ENCODE assay signal across 14 cellular contexts in the genomic region with DNA sequence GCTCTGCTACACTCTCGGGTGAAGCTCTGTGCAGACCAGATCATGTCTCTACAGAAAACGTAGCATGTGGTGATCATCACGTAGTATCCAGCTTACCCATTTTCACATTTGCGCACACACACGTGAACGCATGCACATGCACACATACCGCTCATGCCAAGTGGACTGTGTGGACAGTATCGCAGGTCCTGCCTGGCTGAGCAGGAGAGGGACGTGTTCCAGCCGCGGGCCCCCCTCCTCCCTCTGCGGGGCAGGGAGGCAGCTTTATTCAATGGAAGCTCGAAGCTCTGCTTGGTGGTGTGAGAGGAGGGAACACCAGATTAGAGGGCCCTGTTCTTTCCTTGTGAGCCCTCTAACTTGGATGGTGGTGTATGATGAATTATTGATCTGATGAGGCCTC. TPM values are rescaled to one million over a fixed set of nuclear protein-coding genes. Genes with fewer than 3 reads are reported as not detected.
DNase-seq lines count a peak whose midpoint lies in the region; ATAC-seq and TF ChIP-seq lines count a peak whose summit lies in the region.
"Had no signal": no experiment of that assay in that cellular context is flagged by ENCODE, and none has a peak within 500 bp of the region (broad histone marks: within the 10 kb centered on the region; RNA-seq: fewer than 3 reads in every experiment).

No MANE protein-coding gene starts in this region.

- 95% methylated on average over 13 of the region's 13 CpGs for WGBS in esophagus muscularis mucosa
- no CpG with 5 or more reads among the region's 13 CpGs for WGBS in neuronal stem cell (ENCODE audit: extremely low coverage in 2 of 2, insufficient read length in 2 of 2, insufficient replicate concordance in 1 of 2), 2 donors
- 94 to 96% (median 96%) methylated on average over 12 to 13 of the region's 13 CpGs for WGBS in heart left ventricle, 4 donors

- no peak for TF ChIP-seq POLR2A in esophagus muscularis mucosa (IDR thresholded peaks at IDR 0.05; ENCODE audit: low read depth)
- no peak for TF ChIP-seq POLR2A in heart left ventricle (IDR thresholded peaks at IDR 0.05)

- H3K36me3 Mint-ChIP-seq in activated CD4-positive, alpha-beta memory T cell treated with anti-CD3 and anti-CD28 coated beads, Interleukin-2, amount 10 ng/mL, durations not matched to agents 7 days and 5 days (ENCODE audit: low read depth), result no peaks in the 10 kb centered on the region

- no peak for TF ChIP-seq EP300 in esophagus muscularis mucosa (IDR thresholded peaks at IDR 0.05)

- H3K4me1 ChIP-seq in esophagus muscularis mucosa (peaks cover 0 to 5% (median 0%) of the 10 kb centered on the region in 4 donors), neuronal stem cell (ENCODE audit: control insufficient read depth in 2 of 2, insufficient read depth in 1 of 2, low read depth in 1 of 2, low read length in 2 of 2) (peaks cover 0 to 2% of the 10 kb centered on the region in 2 donors), upper lobe of right lung (no peaks in the 10 kb centered on the region), heart left ventricle (peaks cover 0 to 19% (median 7%) of the 10 kb centered on the region in 12 donors)

- H2BK120ac ChIP-seq in neuronal stem cell (ENCODE audit: low read depth, low read length), result no peak overlapping the region

- H3K23ac ChIP-seq in neuronal stem cell (ENCODE audit: low read depth, low read length, poor library complexity), result no peak overlapping the region

- H3K36me3 ChIP-seq in WERI-Rb-1, result no peaks in the 10 kb centered on the region
- no peaks in the 10 kb centered on the region for H3K36me3 ChIP-seq in esophagus muscularis mucosa
- no peaks in the 10 kb centered on the region for H3K36me3 ChIP-seq in neuronal stem cell (replicated peaks in 1 of 2; ENCODE audit: control insufficient read depth in 2 of 2, insufficient read depth in 2 of 2, low read length in 2 of 2)
- no peaks in the 10 kb centered on the region for H3K36me3 ChIP-seq in upper lobe of right lung
- H3K36me3 ChIP-seq in heart left ventricle, result no peaks in the 10 kb centered on the region

- CTCF ChIA-PET in activated CD4-positive, alpha-beta memory T cell treated with anti-CD3 and anti-CD28 coated beads, Interleukin-2, amount 10 ng/mL, durations not matched to agents 7 days and 5 days (lab: Charles Lee), result no interaction called here

- intact Hi-C loops in esophagus muscularis mucosa (cut with DNase I), result no loop called here
- intact Hi-C loops in upper lobe of right lung (cut with DNase I), result no loop called here
- intact Hi-C loops in heart left ventricle (cut with DNase I), result no loop called here

- H3K27me3 ChIP-seq in WERI-Rb-1 (ENCODE audit: insufficient read depth, low read depth, severe bottlenecking) (no peaks in the 10 kb centered on the region), esophagus muscularis mucosa (no peaks in the 10 kb centered on the region), neuronal stem cell (ENCODE audit: control insufficient read depth in 3 of 3, insufficient read depth in 3 of 3, low read depth in 1 of 3, low read length in 3 of 3) (peaks cover 0 to 4% (median 0%) of the 10 kb centered on the region in 3 experiments), upper lobe of right lung (no peaks in the 10 kb centered on the region), heart left ventricle (no peaks in the 10 kb centered on the region)

- peak overlapping the region; percentile 63 for H3K9ac ChIP-seq in neuronal stem cell (ENCODE audit: low read depth, low read length, poor library complexity)

- no peak overlapping the region for H3K4me3 Mint-ChIP-seq in activated CD4-positive, alpha-beta memory T cell treated with anti-CD3 and anti-CD28 coated beads, Interleukin-2, amount 10 ng/mL, durations not matched to agents 7 days and 5 days
- H3K4me3 Mint-ChIP-seq: B cell; CD4-positive, alpha-beta memory T cell had no signal

- no peak overlapping the region for H2BK12ac ChIP-seq in neuronal stem cell (ENCODE audit: low read length)

- H3K27ac ChIP-seq in WERI-Rb-1 (peak overlapping the region; percentile 83), esophagus muscularis mucosa (replicated peaks in 1 of 4) (no peak overlapping the region), neuronal stem cell (replicated peaks; ENCODE audit: low read length) (no peak overlapping the region), upper lobe of right lung (no peak overlapping the region), heart left ventricle (no peak overlapping the region)
- H3K27ac ChIP-seq: C4-2B had no signal

- DNase-seq in WERI-Rb-1 (peak; percentile 39), esophagus muscularis mucosa (ENCODE audit: extremely low spot score) (peak; percentile 42), neuronal stem cell (ENCODE audit: low spot score) (no peak), upper lobe of right lung (peak; percentile 47), heart left ventricle (no peak)
- DNase-seq in activated CD4-positive, alpha-beta memory T cell treated with anti-CD3 and anti-CD28 coated beads, Interleukin-2, amount 10 ng/mL, durations not matched to agents 7 days and 5 days, result no peak
- DNase-seq: CD4-positive, alpha-beta memory T cell; DMS79; H7 had no signal

- H2BK5ac ChIP-seq in neuronal stem cell (ENCODE audit: low read length), result peak overlapping the region; percentile 44

- no peak overlapping the region for H4K8ac ChIP-seq in neuronal stem cell (ENCODE audit: low read depth, low read length)

- H3K4me1 Mint-ChIP-seq in activated CD4-positive, alpha-beta memory T cell treated with anti-CD3 and anti-CD28 coated beads, Interleukin-2, amount 10 ng/mL, durations not matched to agents 7 days and 5 days, result peaks cover 27% of the 10 kb centered on the region
- H3K4me1 Mint-ChIP-seq: B cell had no signal

- TF ChIP-seq CTCF in WERI-Rb-1 (IDR thresholded peaks at IDR 0.05; ENCODE audit: low read depth, low read length) (no peak), esophagus muscularis mucosa (IDR thresholded peaks at IDR 0.05) (no peak), upper lobe of right lung (IDR thresholded peaks at IDR 0.05) (no peak), heart left ventricle (IDR thresholded peaks at IDR 0.05) (no peak)

- H3K4ac ChIP-seq in neuronal stem cell (ENCODE audit: low read length), result no peak overlapping the region

- no peak overlapping the region for H3K27ac Mint-ChIP-seq in activated CD4-positive, alpha-beta memory T cell treated with anti-CD3 and anti-CD28 coated beads, Interleukin-2, amount 10 ng/mL, durations not matched to agents 7 days and 5 days
- H3K27ac Mint-ChIP-seq: B cell had no signal

- no peak overlapping the region for H2AFZ ChIP-seq in neuronal stem cell (ENCODE audit: low read length)

- no peak for ATAC-seq in upper lobe of right lung
- no peak for ATAC-seq in heart left ventricle
- no peak for ATAC-seq in HG03354 (IDR thresholded peaks at IDR 0.05; ENCODE audit: poor library complexity, severe bottlenecking, unreplicated experiment)
- ATAC-seq: GM12878 had no signal

- H3K4me2 ChIP-seq in neuronal stem cell (ENCODE audit: insufficient read depth, low read length, poor library complexity, severe bottlenecking), result no peak overlapping the region

- peak overlapping the region; percentile 30 for H2AK5ac ChIP-seq in neuronal stem cell (ENCODE audit: low read depth, low read length)

- peak overlapping the region; percentile 34 for H3K18ac ChIP-seq in neuronal stem cell (ENCODE audit: low read length)

- H3K27me3 Mint-ChIP-seq in activated CD4-positive, alpha-beta memory T cell treated with anti-CD3 and anti-CD28 coated beads, Interleukin-2, amount 10 ng/mL, durations not matched to agents 7 days and 5 days, result peaks cover 15% of the 10 kb centered on the region
- H3K27me3 Mint-ChIP-seq: B cell had no signal

- no peaks in the 10 kb centered on the region for H3K79me1 ChIP-seq in neuronal stem cell (ENCODE audit: low read depth, low read length)

- POLR2A ChIA-PET in activated CD4-positive, alpha-beta memory T cell treated with anti-CD3 and anti-CD28 coated beads, Interleukin-2, amount 10 ng/mL, durations not matched to agents 7 days and 5 days (lab: Charles Lee), result interaction anchor here (0.8 kb wide), 1 partner anchor 54 kb away, joined by 3 read pairs; no protein-coding TSS in a partner anchor

- H3K9me3 ChIP-seq in WERI-Rb-1 (ENCODE audit: severe bottlenecking), result no peaks in the 10 kb centered on the region
- no peaks in the 10 kb centered on the region for H3K9me3 ChIP-seq in esophagus muscularis mucosa
- peaks cover 0 to 2% of the 10 kb centered on the region in 2 donors for H3K9me3 ChIP-seq in neuronal stem cell (replicated peaks in 1 of 2; ENCODE audit: control insufficient read depth in 2 of 2, insufficient read depth in 1 of 2, low read depth in 1 of 2, low read length in 2 of 2)
- H3K9me3 ChIP-seq in upper lobe of right lung, result no peaks in the 10 kb centered on the region
- H3K9me3 ChIP-seq in heart left ventricle, result no peaks in the 10 kb centered on the region

- H2BK15ac ChIP-seq in neuronal stem cell (ENCODE audit: low read length), result no peak overlapping the region

- no peak overlapping the region for H3K4me3 ChIP-seq in WERI-Rb-1 (ENCODE audit: low read depth, low read length)
- H3K4me3 ChIP-seq in esophagus muscularis mucosa, result no peak overlapping the region
- H3K4me3 ChIP-seq in neuronal stem cell (ENCODE audit: low read length in 2 of 2), result peak overlapping the region in 1 of 2 donors; percentile 12
- H3K4me3 ChIP-seq in upper lobe of right lung, result no peak overlapping the region
- H3K4me3 ChIP-seq in heart left ventricle, result no peak overlapping the region
- H3K4me3 ChIP-seq: GM12878 had no signal

- H4K91ac ChIP-seq in neuronal stem cell (ENCODE audit: low read depth, low read length, poor library complexity), result no peak overlapping the region

- peak overlapping the region; percentile 73 for H3K14ac ChIP-seq in neuronal stem cell (ENCODE audit: low read length)

- H3K9me3 Mint-ChIP-seq in activated CD4-positive, alpha-beta memory T cell treated with anti-CD3 and anti-CD28 coated beads, Interleukin-2, amount 10 ng/mL, durations not matched to agents 7 days and 5 days, result no peaks in the 10 kb centered on the region

RNA-seq across cellular contexts. Expression of a gene that starts 51.1 kb away (rescaled TPM):
- total RNA-seq in esophagus muscularis mucosa (1 to 10 TPM in 1 of 4 donors, under 1 TPM in 3; 0.39 to 1.3 (median 0.82) TPM), upper lobe of right lung (8.8 TPM), heart left ventricle (1 to 10 TPM in 4 of 9 donors, under 1 TPM in 5; 0.47 to 2.0 (median 0.98) TPM)
- polyA plus RNA-seq in neuronal stem cell (2013, experiment 1 of 2), result 0.22 TPM
- polyA plus RNA-seq in neuronal stem cell (2013, experiment 2 of 2), result 0.24 TPM
- under 1 TPM; 0.53 to 0.86 TPM for total RNA-seq in activated CD4-positive, alpha-beta memory T cell treated with anti-CD3 and anti-CD28 coated beads, Interleukin-2, amount 10 ng/mL, durations not matched to agents 7 days and 5 days
- polyA plus RNA-seq in heart left ventricle, result 1 to 10 TPM in 1 of 2 donors, under 1 TPM in 1; 0.30 to 1.3 TPM
- total RNA-seq: G401 had no signal

Comparison
In these comparisons a context has a peak if more than half of its experiments do, and no peak if none do; other contexts are left out.
1. DNase-seq: peak in WERI-Rb-1 (single experiment), esophagus muscularis mucosa (single experiment) and upper lobe of right lung (single experiment); none in neuronal stem cell (single experiment), activated CD4-positive, alpha-beta memory T cell treated with anti-CD3 and anti-CD28 coated beads, Interleukin-2, amount 10 ng/mL, durations not matched to agents 7 days and 5 days (single experiment) and heart left ventricle (0 of 5).